1 cellular context compared by ENCODE assay signal in the genomic region with DNA sequence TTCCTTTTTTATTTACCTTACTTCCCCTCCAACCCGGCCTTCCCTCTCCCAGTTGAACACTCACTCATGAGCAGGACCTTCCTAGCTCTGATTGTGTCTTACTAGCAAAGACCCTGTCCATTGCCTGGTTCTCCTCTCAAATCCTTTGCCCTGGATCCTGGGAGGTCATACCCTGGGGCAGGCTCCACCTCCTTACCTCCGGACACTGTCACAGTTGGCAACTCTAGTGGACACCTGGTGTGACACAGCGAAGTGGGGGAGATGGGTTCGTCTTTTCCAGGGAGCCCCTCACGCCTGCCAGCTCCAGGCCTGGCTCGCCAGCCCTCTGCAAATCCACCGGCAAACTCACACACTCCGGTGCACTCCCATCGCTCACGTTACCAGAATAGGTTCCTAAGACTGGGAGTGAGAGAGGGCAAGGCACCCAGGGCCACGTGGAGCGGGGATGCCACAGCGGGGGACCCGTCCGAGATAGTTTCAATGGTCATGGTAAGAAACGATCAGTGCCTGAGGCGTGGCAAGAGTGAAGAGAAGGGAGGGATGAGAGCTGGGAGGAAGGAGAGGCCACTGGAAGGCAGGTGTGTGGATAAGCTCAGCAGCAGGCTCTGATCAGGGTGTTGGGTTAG.
TF ChIP-seq lines count a peak whose summit lies in the region.

No MANE protein-coding gene starts in this region.

TF ChIP-seq in H1, 55 proteins besides CTCF, POLR2A, EP300 and RAD21:
- TF ChIP-seq CREB1 (IDR thresholded peaks at IDR 0.05) (no peak), RXRA (IDR thresholded peaks at IDR 0.05; ENCODE audit: insufficient read depth, low read depth, low read length) (no peak), CBX5 (IDR thresholded peaks at IDR 0.05; ENCODE audit: low read depth, low read length) (no peak), HDAC6 (IDR thresholded peaks at IDR 0.05; ENCODE audit: low read depth, low read length) (no peak), NRF1 (IDR thresholded peaks at IDR 0.05; ENCODE audit: low read depth, low read length) (no peak), POLR2AphosphoS5 (IDR thresholded peaks at IDR 0.05; ENCODE audit: low read depth, low read length) (no peak), SAP30 (IDR thresholded peaks at IDR 0.05; ENCODE audit: insufficient read depth, insufficient replicate concordance, low read length) (no peak), RNF2 (IDR thresholded peaks at IDR 0.05; ENCODE audit: borderline replicate concordance, low read depth, low read length, missing control alignments, poor library complexity, severe bottlenecking) (no peak), EGR1 (IDR thresholded peaks at IDR 0.05; ENCODE audit: borderline replicate concordance, low read depth, low read length) (no peak), SP4 (IDR thresholded peaks at IDR 0.05; ENCODE audit: low read length) (no peak), HDAC2 (IDR thresholded peaks at IDR 0.05; ENCODE audit: borderline replicate concordance in 1 of 2, low read depth in 2 of 2, low read length in 2 of 2) (no peak), JUND (IDR thresholded peaks at IDR 0.05; ENCODE audit: low read length) (no peak), ZNF274 (IDR thresholded peaks at IDR 0.05; ENCODE audit: borderline replicate concordance, extremely low read depth, low read length) (no peak), TAF7 (optimal IDR thresholded peaks at IDR 0.05; ENCODE audit: borderline replicate concordance, low read depth, low read length) (no peak), GABPA (IDR thresholded peaks at IDR 0.05; ENCODE audit: borderline replicate concordance, insufficient read depth, low read length) (no peak), ASH2L (IDR thresholded peaks at IDR 0.05; ENCODE audit: low read length) (no peak), TBP (IDR thresholded peaks at IDR 0.05; ENCODE audit: low read depth, low read length) (no peak)
- TF ChIP-seq, protein P1, sequence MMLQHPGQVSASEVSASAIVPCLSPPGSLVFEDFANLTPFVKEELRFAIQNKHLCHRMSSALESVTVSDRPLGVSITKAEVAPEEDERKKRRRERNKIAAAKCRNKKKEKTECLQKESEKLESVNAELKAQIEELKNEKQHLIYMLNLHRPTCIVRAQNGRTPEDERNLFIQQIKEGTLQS (IDR thresholded peaks at IDR 0.05; ENCODE audit: insufficient read depth, low read depth, low read length), result no peak
- TF ChIP-seq, protein P2, sequence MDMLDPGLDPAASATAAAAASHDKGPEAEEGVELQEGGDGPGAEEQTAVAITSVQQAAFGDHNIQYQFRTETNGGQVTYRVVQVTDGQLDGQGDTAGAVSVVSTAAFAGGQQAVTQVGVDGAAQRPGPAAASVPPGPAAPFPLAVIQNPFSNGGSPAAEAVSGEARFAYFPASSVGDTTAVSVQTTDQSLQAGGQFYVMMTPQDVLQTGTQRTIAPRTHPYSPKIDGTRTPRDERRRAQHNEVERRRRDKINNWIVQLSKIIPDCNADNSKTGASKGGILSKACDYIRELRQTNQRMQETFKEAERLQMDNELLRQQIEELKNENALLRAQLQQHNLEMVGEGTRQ (IDR thresholded peaks at IDR 0.05; ENCODE audit: low read length), result no peak
TF ChIP-seq in H1: peak in this region for 0.
